ENCODE assay signal across 14 cellular contexts in the genomic region with DNA sequence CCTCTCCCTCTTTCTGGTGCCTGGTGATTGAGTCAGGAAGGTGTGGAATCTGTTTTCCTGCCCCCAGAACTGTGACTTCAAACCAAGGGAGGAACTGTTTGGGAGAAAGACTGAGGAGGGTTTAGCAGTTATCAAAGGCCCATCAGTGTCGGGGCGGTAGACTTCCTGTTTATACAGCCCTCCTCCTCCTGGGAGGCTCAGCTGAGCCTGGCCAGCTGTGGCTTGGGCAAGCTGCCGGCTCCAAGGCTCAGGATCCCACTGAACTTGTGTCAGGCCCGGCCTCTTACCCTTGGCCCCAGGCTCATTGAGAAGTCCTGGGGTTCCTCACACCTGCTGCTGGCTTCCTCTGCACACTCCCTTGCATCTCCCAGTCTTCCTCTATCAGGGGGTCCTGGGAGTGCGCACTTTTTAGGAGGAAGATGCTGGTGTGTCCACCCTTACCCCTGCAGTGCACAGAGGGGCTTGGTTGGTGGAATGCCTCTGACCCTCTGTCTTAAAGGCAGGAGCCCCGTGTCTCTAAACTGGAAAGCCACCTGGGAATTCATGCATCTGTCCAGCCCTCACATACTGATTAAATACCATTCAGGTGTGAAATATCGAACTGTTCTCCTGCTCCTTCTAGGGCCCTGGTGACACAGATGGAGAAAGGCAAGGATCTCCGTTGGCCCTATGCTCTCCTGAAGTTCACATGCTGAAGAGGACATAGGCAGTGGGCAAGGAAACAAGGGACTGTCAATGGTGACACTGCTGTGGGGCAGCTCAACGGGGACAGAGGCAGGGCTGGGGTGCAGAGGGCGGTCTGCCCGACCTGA. TPM values are rescaled to one million over a fixed set of nuclear protein-coding genes. Genes with fewer than 3 reads are reported as not detected.
A peak's percentile ranks its signal among the peaks of the same experiment; 100 is the strongest.
DNase-seq lines count a peak whose midpoint lies in the region; ATAC-seq, FAIRE-seq and TF ChIP-seq lines count a peak whose summit lies in the region.
"Had no signal": no experiment of that assay in that cellular context is flagged by ENCODE, and none has a peak within 500 bp of the region (broad histone marks: within the 10 kb centered on the region; RNA-seq: fewer than 3 reads in every experiment).

No MANE protein-coding gene starts in this region.

- ATAC-seq in DND-41 (ENCODE audit: insufficient read depth, low read depth) (peak; percentile 35; the same call in 1 of the 3 replicates), GM19463 (IDR thresholded peaks at IDR 0.05; ENCODE audit: unreplicated experiment) (no peak)

- H3K4me1 ChIP-seq in DND-41 (ENCODE audit: insufficient read depth, low read length) = no peaks in the 10 kb centered on the region
- H3K4me1 ChIP-seq in astrocyte (ENCODE audit: insufficient read depth, low read length) = peaks cover 7% of the 10 kb centered on the region
- no peaks in the 10 kb centered on the region for H3K4me1 ChIP-seq in hepatocyte (ENCODE audit: insufficient read depth)

- H3K36me3 ChIP-seq in DND-41 (ENCODE audit: insufficient read depth, low read length) (no peaks in the 10 kb centered on the region), astrocyte (ENCODE audit: insufficient read depth, low read length) (no peaks in the 10 kb centered on the region), hepatocyte (replicated peaks; ENCODE audit: insufficient read depth, low read depth) (no peaks in the 10 kb centered on the region)

- H3K4me2 ChIP-seq in DND-41 (ENCODE audit: insufficient read depth, low read length) = no peak overlapping the region
- peak overlapping the region; percentile 31 for H3K4me2 ChIP-seq in astrocyte (ENCODE audit: low read length)
- H3K4me2 ChIP-seq in hepatocyte = no peak overlapping the region

- no peak overlapping the region for H3K27ac ChIP-seq in DND-41 (ENCODE audit: low read length)
- H3K27ac ChIP-seq in astrocyte (ENCODE audit: low read depth, low read length) = no peak overlapping the region
- H3K27ac ChIP-seq in hepatocyte = no peak overlapping the region
- H3K27ac ChIP-seq: dorsolateral prefrontal cortex had no signal

- no peaks in the 10 kb centered on the region for H3K36me3 Mint-ChIP-seq in astrocyte (ENCODE audit: low read depth, unreplicated experiment)

- no peaks in the 10 kb centered on the region for H3K9me3 ChIP-seq in DND-41 (ENCODE audit: insufficient read depth, low read length, severe bottlenecking)
- H3K9me3 ChIP-seq in astrocyte (ENCODE audit: insufficient read depth, low read depth, low read length) = no peaks in the 10 kb centered on the region
- no peaks in the 10 kb centered on the region for H3K9me3 ChIP-seq in hepatocyte (ENCODE audit: low read depth)

- peaks cover 58% of the 10 kb centered on the region for H3K27me3 Mint-ChIP-seq in astrocyte (ENCODE audit: low read depth, unreplicated experiment)

- no peak overlapping the region for H3K4me3 Mint-ChIP-seq in astrocyte (ENCODE audit: unreplicated experiment)

- no peak overlapping the region for H3K27ac Mint-ChIP-seq in astrocyte (ENCODE audit: unreplicated experiment)

- H3K79me2 ChIP-seq in DND-41 (ENCODE audit: insufficient read depth, low read length) (no peaks in the 10 kb centered on the region), astrocyte (ENCODE audit: insufficient read depth, low read length) (no peaks in the 10 kb centered on the region), hepatocyte (no peaks in the 10 kb centered on the region)

- DNase-seq in DND-41 (no peak), astrocyte (ENCODE audit: low read depth) (peak; percentile 51), hepatocyte (ENCODE audit: low spot score) (peak; percentile 32), posterior vena cava (ENCODE audit: low spot score) (peak; percentile 68), DMS79 (lab: John Stamatoyannopoulos, UW) (no peak), middle frontal gyrus (ENCODE audit: extremely low spot score, low spot score) (no peak)
- no peak for DNase-seq in activated CD4-positive, alpha-beta T cell treated with anti-CD3 and anti-CD28 coated beads for 4 hours
- DNase-seq: activated naive CD4-positive, alpha-beta T cell treated with anti-CD3 and anti-CD28 coated beads, Interleukin-2, amount 50 U/mL, for 16 hours; MV-4-11; NCI-H748 treated with DMSO at 0.1 percent for 48 hours; stimulated activated CD4-positive, alpha-beta T cell treated with anti-CD3 and anti-CD28 coated beads, Interleukin-4, amount 100 ng/mL, for 1 hour had no signal

- no peaks in the 10 kb centered on the region for H3K9me2 ChIP-seq in hepatocyte (replicated peaks; ENCODE audit: insufficient read depth)

- H3K27me3 ChIP-seq in DND-41 (ENCODE audit: insufficient read depth, low read length, poor library complexity) (peaks cover 3% of the 10 kb centered on the region), astrocyte (ENCODE audit: insufficient read depth, low read length) (no peaks in the 10 kb centered on the region), hepatocyte (no peaks in the 10 kb centered on the region)
- H3K27me3 ChIP-seq: dorsolateral prefrontal cortex had no signal

- H3K9ac ChIP-seq in DND-41 (ENCODE audit: low read depth, low read length) (no peak overlapping the region), astrocyte (ENCODE audit: low read length) (no peak overlapping the region)

- TF ChIP-seq CTCF in DND-41 (IDR thresholded peaks at IDR 0.05; ENCODE audit: borderline replicate concordance, extremely low read depth, low read length, poor library complexity, severe bottlenecking) (no peak), astrocyte (IDR thresholded peaks at IDR 0.05; ENCODE audit: insufficient read depth, low read depth, low read length) (no peak), hepatocyte (IDR thresholded peaks at IDR 0.05; ENCODE audit: poor library complexity) (no peak)

- H4K20me1 ChIP-seq in DND-41 (ENCODE audit: insufficient read depth, low read length) = no peaks in the 10 kb centered on the region
- no peaks in the 10 kb centered on the region for H4K20me1 ChIP-seq in astrocyte (ENCODE audit: insufficient read depth, low read length)
- H4K20me1 ChIP-seq in hepatocyte (ENCODE audit: insufficient read depth, poor library complexity, severe bottlenecking) = no peaks in the 10 kb centered on the region

- FAIRE-seq in astrocyte (lab: Jason Lieb, UNC) = no peak
- FAIRE-seq: GM19239 had no signal

- no peaks in the 10 kb centered on the region for H3K9me3 Mint-ChIP-seq in astrocyte (ENCODE audit: unreplicated experiment)

- WGBS in hepatocyte (ENCODE audit: low lambda C conversion rate, missing lambda C conversion rate) = 70% methylated on average over 11 of the region's 11 CpGs

- H2AFZ ChIP-seq in DND-41 (ENCODE audit: low read depth, low read length) (no peak overlapping the region), astrocyte (ENCODE audit: low read depth, low read length) (peak overlapping the region; percentile 55), hepatocyte (no peak overlapping the region)

- H3K4me3 ChIP-seq in DND-41 (ENCODE audit: low read depth in 1 of 2, low read length in 2 of 2) (no peak overlapping the region), astrocyte (ENCODE audit: insufficient read depth, low read depth, low read length) (no peak overlapping the region), hepatocyte (no peak overlapping the region)
- H3K4me3 ChIP-seq: dorsolateral prefrontal cortex had no signal

- peaks cover 3% of the 10 kb centered on the region for H3K4me1 Mint-ChIP-seq in astrocyte (ENCODE audit: low read depth, unreplicated experiment)

- intact Hi-C loops in posterior vena cava (cut with DNase I) = no loop called here

RNA-seq across cellular contexts. Expression of a gene that starts 32.4 kb away (rescaled TPM):
- 23.7 and 48.2 TPM in 2 replicates for total RNA-seq in astrocyte
- total RNA-seq in hepatocyte = 41.8 and 43.0 TPM in 2 replicates
- polyA plus RNA-seq in hepatocyte = 11.1 and 13.2 TPM in 2 replicates
- 100 to 1,000 TPM; 206 to 238 TPM for total RNA-seq in posterior vena cava

Comparison
In these comparisons a context has a peak if more than half of its experiments do, and no peak if none do; other contexts are left out.
1. DNase-seq: peak in astrocyte (single experiment), hepatocyte (single experiment) and posterior vena cava (single experiment); none in DND-41 (single experiment), DMS79 (single experiment), activated CD4-positive, alpha-beta T cell treated with anti-CD3 and anti-CD28 coated beads for 4 hours (0 of 2) and middle frontal gyrus (single experiment).